14 cellular contexts compared by ENCODE assay signal in genomic region chr2:46001741-46002506, GRCh38.
A peak's percentile ranks its signal among the peaks of the same experiment; 100 is the strongest.
DNase-seq lines count a peak whose midpoint lies in the region; ATAC-seq lines count a peak whose summit lies in the region.
"Had no signal": no experiment of that assay in that cellular context is flagged by ENCODE, and none has a peak within 500 bp of the region (broad histone marks: within the 10 kb centered on the region; RNA-seq: fewer than 3 reads in every experiment).

No MANE protein-coding gene starts in this region.

- peak overlapping the region; percentile 50 for H3K9ac ChIP-seq in adipocyte (ENCODE audit: low read length)

- DNase-seq in adipocyte (ENCODE audit: low read depth) (peak; percentile 48), cardiac septum (ENCODE audit: low spot score) (peak; percentile 15), LoVo (ENCODE audit: low spot score) (no peak), H4 (ENCODE audit: low spot score) (no peak)
- DNase-seq: activated CD4-positive, alpha-beta memory T cell treated with anti-CD3 and anti-CD28 coated beads for 36 hours; activated effector memory CD4-positive, alpha-beta T cell treated with anti-CD3 and anti-CD28 coated beads, Interleukin-2, amount 50 U/mL, for 16 hours; central memory CD4-positive, alpha-beta T cell; immature natural killer cell; NCI-H446 treated with DMSO at 0.1 percent for 48 hours had no signal

- H3K27ac ChIP-seq in muscle layer of duodenum (ENCODE audit: low read length) (peak overlapping the region; percentile 45), urinary bladder (ENCODE audit: low read depth) (peak overlapping the region; percentile 56)

- intact Hi-C loops in cardiac septum (cut with DNase I): no loop called here

- H3K4me3 ChIP-seq in adipocyte (ENCODE audit: low read length): no peak overlapping the region
- H3K4me3 ChIP-seq in muscle layer of duodenum (ENCODE audit: low read depth in 1 of 2, low read length in 2 of 2): no peak overlapping the region
- H3K4me3 ChIP-seq in urinary bladder (ENCODE audit: low read depth, low read length): no peak overlapping the region

- H3K9me3 ChIP-seq in adipocyte (ENCODE audit: control insufficient read depth, low read length) (no peaks in the 10 kb centered on the region), muscle layer of duodenum (ENCODE audit: control insufficient read depth in 1 of 2, low read length in 2 of 2) (no peaks in the 10 kb centered on the region)

- H3K27me3 ChIP-seq in adipocyte (replicated peaks; ENCODE audit: control insufficient read depth, insufficient read depth, low read length): no peaks in the 10 kb centered on the region
- no peaks in the 10 kb centered on the region for H3K27me3 ChIP-seq in muscle layer of duodenum (ENCODE audit: low read depth, low read length)

- H3K4me1 ChIP-seq in adipocyte (ENCODE audit: control insufficient read depth, insufficient read depth, low read length): peaks cover 20% of the 10 kb centered on the region
- H3K4me1 ChIP-seq in muscle layer of duodenum (ENCODE audit: control insufficient read depth in 1 of 2, insufficient read depth in 2 of 2, low read length in 2 of 2): peaks cover 12 to 16% of the 10 kb centered on the region in 2 donors
- H3K4me1 ChIP-seq in urinary bladder (ENCODE audit: insufficient read depth): no peaks in the 10 kb centered on the region

- 39% methylated on average over 8 of the region's 8 CpGs for WGBS in urinary bladder

- ATAC-seq in HG03457 (IDR thresholded peaks at IDR 0.05; ENCODE audit: unreplicated experiment): no peak
- ATAC-seq in GM19351 (IDR thresholded peaks at IDR 0.05; ENCODE audit: unreplicated experiment): no peak
- ATAC-seq: esophagus mucosa had no signal

- peaks cover 22% of the 10 kb centered on the region for H3K36me3 ChIP-seq in adipocyte (ENCODE audit: control insufficient read depth, insufficient read depth, low read length, severe bottlenecking)
- H3K36me3 ChIP-seq in muscle layer of duodenum (ENCODE audit: control insufficient read depth in 1 of 2, insufficient read depth in 2 of 2, low read length in 2 of 2): peaks cover 8 to 27% of the 10 kb centered on the region in 2 donors
- H3K36me3 ChIP-seq in urinary bladder (ENCODE audit: insufficient read depth): no peaks in the 10 kb centered on the region

Comparison
In these comparisons a context has a peak if more than half of its experiments do, and no peak if none do; other contexts are left out.
1. DNase-seq: peak in adipocyte (single experiment) and cardiac septum (single experiment); none in LoVo (single experiment) and H4 (single experiment).